1 cellular context compared by ENCODE assay signal in genomic region chr7:75842836-75843446, GRCh38.
TF ChIP-seq lines count a peak whose summit lies in the region.

No MANE protein-coding gene starts in this region.

TF ChIP-seq in GM12878, 131 proteins besides CTCF, POLR2A, EP300 and RAD21 (continued from another document):
- TF ChIP-seq SMAD1 (IDR thresholded peaks at IDR 0.05; ENCODE audit: low read depth, partially characterized antibody) = no peak
- TF ChIP-seq BACH1 (IDR thresholded peaks at IDR 0.05; ENCODE audit: borderline replicate concordance) = no peak
- no peak for TF ChIP-seq E2F8 (IDR thresholded peaks at IDR 0.05; ENCODE audit: low read depth, partially characterized antibody)
- TF ChIP-seq NR2C2 (IDR thresholded peaks at IDR 0.05; ENCODE audit: borderline replicate concordance, control insufficient read depth, insufficient read length, low read depth) = no peak
- peak; percentile 72 for TF ChIP-seq SP1 (IDR thresholded peaks at IDR 0.05; ENCODE audit: low read depth, low read length)
- TF ChIP-seq MYB (IDR thresholded peaks at IDR 0.05; ENCODE audit: borderline replicate concordance, low read depth, low read length) = no peak
- TF ChIP-seq CREB1 (IDR thresholded peaks at IDR 0.05; ENCODE audit: low read depth) = peak; percentile 50; the same call in 1 of the 2 replicates
- TF ChIP-seq ZNF622 (IDR thresholded peaks at IDR 0.05) = no peak
- TF ChIP-seq KDM1A (IDR thresholded peaks at IDR 0.05; ENCODE audit: borderline replicate concordance) = no peak
- peak; percentile 65 for TF ChIP-seq IKZF1 (conservative IDR thresholded peaks at IDR 0.05)
- TF ChIP-seq RELB (IDR thresholded peaks at IDR 0.05; ENCODE audit: low read depth) = 0 out of 2 replicates have a peak, but pooled peaks have one; percentile 37
- TF ChIP-seq BCL11A (IDR thresholded peaks at IDR 0.05; ENCODE audit: low read depth, low read length) = peak; percentile 51; the same call in 1 of the 2 replicates
- no peak for TF ChIP-seq NBN (IDR thresholded peaks at IDR 0.05)
- TF ChIP-seq PAX5 (IDR thresholded peaks at IDR 0.05; ENCODE audit: borderline replicate concordance, low read depth, low read length) = 0 out of 2 replicates have a peak, but pooled peaks have one; percentile 8
- no peak for TF ChIP-seq RBBP5 (conservative IDR thresholded peaks at IDR 0.05)
- no peak for TF ChIP-seq SIX5 (IDR thresholded peaks at IDR 0.05; ENCODE audit: low read depth, low read length, severe bottlenecking)
- TF ChIP-seq BHLHE40 (IDR thresholded peaks at IDR 0.05; ENCODE audit: borderline replicate concordance in 1 of 2, low read depth in 2 of 2, low read length in 1 of 2) = 0 out of 4 replicates have a peak, but pooled peaks of 1 of the 2 experiments have one; percentile 11
- TF ChIP-seq YY1 (IDR thresholded peaks at IDR 0.05; ENCODE audit: low read depth, low read length) = no peak
- TF ChIP-seq PKNOX1 (IDR thresholded peaks at IDR 0.05) = no peak
- TF ChIP-seq MAX (IDR thresholded peaks at IDR 0.05; ENCODE audit: low read depth, low read length) = no peak
- no peak for TF ChIP-seq KAT2A (conservative IDR thresholded peaks at IDR 0.05; ENCODE audit: control insufficient read depth, low read depth, low read length)
- TF ChIP-seq HSF1 (IDR thresholded peaks at IDR 0.05; ENCODE audit: low read depth, low read length) = no peak
- peak; percentile 87; the same call in 1 of the 2 replicates for TF ChIP-seq EED (IDR thresholded peaks at IDR 0.05; ENCODE audit: low read depth)
- peak; percentile 77 for TF ChIP-seq MEF2B (IDR thresholded peaks at IDR 0.05; ENCODE audit: partially characterized antibody, poor library complexity, severe bottlenecking)
- no peak for TF ChIP-seq PAX8 (IDR thresholded peaks at IDR 0.05)
- TF ChIP-seq HCFC1 (IDR thresholded peaks at IDR 0.05; ENCODE audit: low read length) = no peak
- TF ChIP-seq TCF7 (IDR thresholded peaks at IDR 0.05; ENCODE audit: borderline replicate concordance) = no peak
- peak; percentile 63; the same call in 1 of the 2 replicates for TF ChIP-seq ASH2L (IDR thresholded peaks at IDR 0.05; ENCODE audit: borderline replicate concordance, low read depth)
- no peak for TF ChIP-seq CUX1 (IDR thresholded peaks at IDR 0.05; ENCODE audit: insufficient replicate concordance, low read depth, low read length)
- TF ChIP-seq NR2F1 (conservative IDR thresholded peaks at IDR 0.05) = peak; percentile 42; the same call in 1 of the 2 replicates
- TF ChIP-seq ATF2 (IDR thresholded peaks at IDR 0.05; ENCODE audit: low read length) = peak; percentile 84
- no peak for TF ChIP-seq KLF5 (IDR thresholded peaks at IDR 0.05; ENCODE audit: partially characterized antibody)
- TF ChIP-seq ELK1 (IDR thresholded peaks at IDR 0.05; ENCODE audit: low read depth, low read length) = no peak
- TF ChIP-seq CHD2 (IDR thresholded peaks at IDR 0.05; ENCODE audit: borderline replicate concordance, low read depth, low read length) = no peak
- no peak for TF ChIP-seq ZNF207 (IDR thresholded peaks at IDR 0.05; ENCODE audit: borderline replicate concordance)
- no peak for TF ChIP-seq RELA (IDR thresholded peaks at IDR 0.05; ENCODE audit: borderline replicate concordance, partially characterized antibody)
- TF ChIP-seq SMAD5 (IDR thresholded peaks at IDR 0.05; ENCODE audit: low read depth) = no peak
- TF ChIP-seq SREBF1 (IDR thresholded peaks at IDR 0.05; ENCODE audit: low read length) = no peak
- TF ChIP-seq CHD4 (IDR thresholded peaks at IDR 0.05) = no peak
- TF ChIP-seq IKZF2 (IDR thresholded peaks at IDR 0.05) = peak; percentile 72 to 77
- no peak for TF ChIP-seq TARDBP (IDR thresholded peaks at IDR 0.05; ENCODE audit: borderline replicate concordance)
- no peak for TF ChIP-seq MLLT1 (IDR thresholded peaks at IDR 0.05)
- no peak for TF ChIP-seq NR2C1 (IDR thresholded peaks at IDR 0.05)
- TF ChIP-seq ZNF217 (IDR thresholded peaks at IDR 0.05) = no peak
- no peak for TF ChIP-seq CHD1 (IDR thresholded peaks at IDR 0.05; ENCODE audit: low read depth, low read length)
- no peak for TF ChIP-seq NRF1 (conservative IDR thresholded peaks at IDR 0.05; ENCODE audit: low read depth, low read length)
- no peak for TF ChIP-seq IRF3 (IDR thresholded peaks at IDR 0.05)
- no peak for TF ChIP-seq ZNF274 (IDR thresholded peaks at IDR 0.05; ENCODE audit: insufficient read depth, insufficient read length)
- TF ChIP-seq GABPA (IDR thresholded peaks at IDR 0.05; ENCODE audit: low read depth) = no peak
- TF ChIP-seq JUND (IDR thresholded peaks at IDR 0.05; ENCODE audit: low read depth, low read length) = no peak
